In the genomic region with DNA sequence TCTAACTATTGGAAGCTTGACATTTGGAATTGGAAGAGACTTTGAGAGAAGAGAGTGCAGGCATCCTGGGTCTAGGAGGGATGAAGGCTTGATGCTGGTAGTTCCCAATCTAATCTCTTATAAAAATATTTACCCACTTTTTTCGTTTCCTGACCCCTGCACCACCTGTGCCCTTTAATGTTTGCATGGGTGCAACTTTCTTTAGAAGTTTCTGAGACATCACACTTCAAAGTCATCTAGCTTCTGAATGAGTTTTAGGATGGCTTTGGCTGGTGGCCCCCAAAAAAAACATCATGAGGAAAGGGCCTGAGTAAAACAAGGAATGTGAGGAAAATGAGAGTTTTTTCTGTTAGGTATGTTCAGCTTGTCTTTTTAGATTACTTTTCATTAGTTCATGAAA, we compare ENCODE assay signal across 9 cellular contexts. TPM values are rescaled to one million over a fixed set of nuclear protein-coding genes. Genes with fewer than 3 reads are reported as not detected.
DNase-seq lines count a peak whose midpoint lies in the region; ATAC-seq, FAIRE-seq and TF ChIP-seq lines count a peak whose summit lies in the region.
"Had no signal": no experiment of that assay in that cellular context is flagged by ENCODE, and none has a peak within 500 bp of the region (broad histone marks: within the 10 kb centered on the region; RNA-seq: fewer than 3 reads in every experiment).

No MANE protein-coding gene starts in this region.

- POLR2A ChIA-PET in activated CD8-positive, alpha-beta T cell treated with anti-CD3 and anti-CD28 coated beads for 36 hours (lab: Charles Lee): interaction anchor here (0.7 to 2.6 kb wide), 4 partner anchors 31 to 966 kb away, joined by 3 to 14 read pairs (median 3); a partner anchor contains a TSS

- peak overlapping the region; percentile 84 for H3K27ac ChIP-seq in smooth muscle cell (ENCODE audit: low read depth)

- no peaks in the 10 kb centered on the region for H3F3A ChIP-seq in smooth muscle cell (ENCODE audit: low read depth)

- no peaks in the 10 kb centered on the region for H3K27me3 ChIP-seq in smooth muscle cell (ENCODE audit: low read depth)

- peak overlapping the region; percentile 100 for H3K4me3 Mint-ChIP-seq in activated CD8-positive, alpha-beta T cell treated with anti-CD3 and anti-CD28 coated beads for 36 hours

- peaks cover 31% of the 10 kb centered on the region for H3K4me1 Mint-ChIP-seq in activated CD8-positive, alpha-beta T cell treated with anti-CD3 and anti-CD28 coated beads for 36 hours (ENCODE audit: low read depth)

- peak overlapping the region; percentile 91 for H3K4me2 ChIP-seq in smooth muscle cell

- H3K4me1 ChIP-seq in smooth muscle cell (ENCODE audit: low read depth): peaks cover 9% of the 10 kb centered on the region

- intact Hi-C loops in activated CD8-positive, alpha-beta T cell treated with anti-CD3 and anti-CD28 coated beads for 36 hours (cut with micrococcal nuclease): no loop called here

- TF ChIP-seq CTCF in HFF-Myc (IDR thresholded peaks at IDR 0.05; ENCODE audit: low read depth, low read length, missing control alignments) (no peak), smooth muscle cell (IDR thresholded peaks at IDR 0.05; ENCODE audit: borderline replicate concordance, insufficient read depth, poor library complexity, severe bottlenecking) (no peak)
- no peak for TF ChIP-seq CTCF in activated CD8-positive, alpha-beta T cell treated with anti-CD3 and anti-CD28 coated beads for 36 hours (IDR thresholded peaks at IDR 0.05)

- no peak for TF ChIP-seq POLR2A in H54 (IDR thresholded peaks at IDR 0.05; ENCODE audit: low read depth, low read length)

- peak overlapping the region; percentile 68 for H3K4me3 ChIP-seq in HFF-Myc (replicated peaks; ENCODE audit: low read depth, low read length)
- peak overlapping the region; percentile 96 for H3K4me3 ChIP-seq in iPS-11a (ENCODE audit: low read depth, low read length)
- H3K4me3 ChIP-seq in smooth muscle cell: peak overlapping the region; percentile 97

- H3K27me3 Mint-ChIP-seq in activated CD8-positive, alpha-beta T cell treated with anti-CD3 and anti-CD28 coated beads for 36 hours: no peaks in the 10 kb centered on the region

- CTCF ChIA-PET in activated CD8-positive, alpha-beta T cell treated with anti-CD3 and anti-CD28 coated beads for 36 hours (lab: Charles Lee): interaction anchor here (1.1 kb wide), 1 partner anchor 146 kb away, joined by 3 read pairs; no protein-coding TSS in a partner anchor

- H4K20me1 ChIP-seq in smooth muscle cell (ENCODE audit: low read depth): no peaks in the 10 kb centered on the region

- H3K9me3 ChIP-seq in smooth muscle cell (replicated peaks; ENCODE audit: low read depth): no peaks in the 10 kb centered on the region

- H3K79me2 ChIP-seq in smooth muscle cell (ENCODE audit: low read depth): peaks cover 26% of the 10 kb centered on the region

- H3K36me3 Mint-ChIP-seq in activated CD8-positive, alpha-beta T cell treated with anti-CD3 and anti-CD28 coated beads for 36 hours (ENCODE audit: low read depth): peaks cover 49% of the 10 kb centered on the region

- no peaks in the 10 kb centered on the region for H3K36me3 ChIP-seq in smooth muscle cell (ENCODE audit: low read depth)

- ATAC-seq in activated CD8-positive, alpha-beta T cell treated with anti-CD3 and anti-CD28 coated beads for 36 hours: no peak
- ATAC-seq in HG02840 (IDR thresholded peaks at IDR 0.05; ENCODE audit: low FRiP score, unreplicated experiment) (no peak), GM18861 (IDR thresholded peaks at IDR 0.05; ENCODE audit: unreplicated experiment) (no peak)

- 16% methylated on average over 1 of the region's 1 CpG for WGBS in smooth muscle cell (ENCODE audit: low lambda C conversion rate)

- H3K9ac ChIP-seq in smooth muscle cell (ENCODE audit: low read depth): peak overlapping the region; percentile 94

- peak overlapping the region; percentile 98 for H3K27ac Mint-ChIP-seq in activated CD8-positive, alpha-beta T cell treated with anti-CD3 and anti-CD28 coated beads for 36 hours

- no peaks in the 10 kb centered on the region for H3K9me3 Mint-ChIP-seq in activated CD8-positive, alpha-beta T cell treated with anti-CD3 and anti-CD28 coated beads for 36 hours

- no peak for FAIRE-seq in H54 (lab: Jason Lieb, UNC)

- DNase-seq in HFF-Myc (ENCODE audit: extremely low read depth, low read depth): no peak
- DNase-seq in activated CD8-positive, alpha-beta T cell treated with anti-CD3 and anti-CD28 coated beads for 36 hours: peak; percentile 21
- DNase-seq in smooth muscle cell (lab: John Stamatoyannopoulos, UW; ENCODE audit: unreplicated experiment): no peak
- no peak for DNase-seq in medulla oblongata (ENCODE audit: extremely low spot score)
- no peak for DNase-seq in H54 (ENCODE audit: insufficient read length, low spot score)
- DNase-seq: SIG-M5 had no signal

- H2AFZ ChIP-seq in smooth muscle cell (ENCODE audit: low read depth): peak overlapping the region; percentile 98

RNA-seq across cellular contexts. Expression of a gene that starts 1.1 kb away (rescaled TPM):
- 10 to 100 TPM; 56.0 to 67.2 TPM for total RNA-seq in activated CD8-positive, alpha-beta T cell treated with anti-CD3 and anti-CD28 coated beads for 36 hours
- total RNA-seq in smooth muscle cell: 20.4 and 21.0 TPM in 2 replicates
- polyA plus RNA-seq in smooth muscle cell: 17.2 and 33.9 TPM in 2 replicates
